Comparison of ENCODE assay signal across 17 cellular contexts in the genomic region with DNA sequence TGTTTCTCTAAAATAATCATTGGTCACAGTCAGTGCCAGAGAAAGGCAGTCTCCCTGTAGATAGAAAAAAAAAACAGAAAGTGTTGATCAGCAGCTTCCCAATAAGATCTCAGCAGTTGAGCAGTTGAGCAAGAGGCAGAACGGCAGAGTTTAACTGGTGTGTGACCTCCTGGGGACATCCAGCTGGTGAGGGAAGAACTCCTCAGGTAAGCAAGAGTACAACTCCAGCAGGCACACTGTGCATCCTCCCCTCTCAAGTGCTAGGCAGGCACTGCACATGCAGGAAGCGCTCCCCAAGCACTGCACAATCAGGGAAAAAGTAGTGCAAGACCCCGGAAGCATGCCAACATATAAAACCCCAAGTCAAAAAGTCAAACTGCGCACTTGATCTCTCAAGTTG.
"Had no signal": no experiment of that assay in that cellular context is flagged by ENCODE, and none has a peak within 500 bp of the region (broad histone marks: within the 10 kb centered on the region; RNA-seq: fewer than 3 reads in every experiment).

No MANE protein-coding gene starts in this region.

- H3K36me3 ChIP-seq: right lobe of liver, stomach had no signal

- H3K4me1 Mint-ChIP-seq: activated CD4-positive, alpha-beta memory T cell treated with anti-CD3 and anti-CD28 coated beads, Interleukin-2, amount 10 ng/mL, durations not matched to agents 7 days and 5 days; activated CD8-positive, alpha-beta memory T cell treated with anti-CD3 and anti-CD28 coated beads, Interleukin-2, amount 10 ng/mL, durations not matched to agents 7 days and 5 days; brain; stimulated activated effector memory CD8-positive, alpha-beta T cell treated with anti-CD3 and anti-CD28 coated beads, Interleukin-12 subunit alpha, Interleukin-12 subunit beta, amount 100 ng/mL, for 72 hours; T-cell had no signal

- H3K27me3 Mint-ChIP-seq: activated CD4-positive, alpha-beta memory T cell treated with anti-CD3 and anti-CD28 coated beads, Interleukin-2, amount 10 ng/mL, durations not matched to agents 7 days and 5 days; activated CD8-positive, alpha-beta memory T cell treated with anti-CD3 and anti-CD28 coated beads, Interleukin-2, amount 10 ng/mL, durations not matched to agents 7 days and 5 days; brain; progenitor cell of endocrine pancreas; T-cell had no signal

- H3K27ac Mint-ChIP-seq: activated CD4-positive, alpha-beta memory T cell treated with anti-CD3 and anti-CD28 coated beads, Interleukin-2, amount 10 ng/mL, durations not matched to agents 7 days and 5 days; activated CD8-positive, alpha-beta memory T cell treated with anti-CD3 and anti-CD28 coated beads, Interleukin-2, amount 10 ng/mL, durations not matched to agents 7 days and 5 days; activated naive CD4-positive, alpha-beta T cell treated with anti-CD3 and anti-CD28 coated beads for 36 hours; brain; progenitor cell of endocrine pancreas; stimulated activated effector memory CD8-positive, alpha-beta T cell treated with anti-CD3 and anti-CD28 coated beads, Interleukin-12 subunit alpha, Interleukin-12 subunit beta, amount 100 ng/mL, for 72 hours; T-cell had no signal

- H3K27me3 ChIP-seq: right lobe of liver, stomach had no signal

- H3K9me3 Mint-ChIP-seq: activated CD4-positive, alpha-beta memory T cell treated with anti-CD3 and anti-CD28 coated beads, Interleukin-2, amount 10 ng/mL, durations not matched to agents 7 days and 5 days; activated naive CD4-positive, alpha-beta T cell treated with anti-CD3 and anti-CD28 coated beads for 36 hours; brain; neural crest cell had no signal

- H3K4me2 ChIP-seq: smooth muscle cell had no signal

- H3K4me1 ChIP-seq: right lobe of liver, stomach had no signal

- H3K4me3 ChIP-seq: right lobe of liver, smooth muscle cell, stomach had no signal

- DNase-seq: activated CD4-positive, alpha-beta memory T cell treated with anti-CD3 and anti-CD28 coated beads, Interleukin-2, amount 10 ng/mL, durations not matched to agents 7 days and 5 days; activated CD4-positive, alpha-beta T cell treated with anti-CD3 and anti-CD28 coated beads for 48 hours; activated CD4-positive, CD25-positive, alpha-beta regulatory T cell; activated CD8-positive, alpha-beta memory T cell treated with anti-CD3 and anti-CD28 coated beads, Interleukin-2, amount 10 ng/mL, durations not matched to agents 7 days and 5 days; activated naive CD4-positive, alpha-beta T cell treated with anti-CD3 and anti-CD28 coated beads for 36 hours; caudate nucleus; left cardiac atrium; midbrain; right lobe of liver; stimulated activated CD4-positive, alpha-beta T cell treated with anti-CD3 and anti-CD28 coated beads, Interleukin-4, amount 100 ng/mL, for 1 hour; stomach; T-cell had no signal

- H3K27ac ChIP-seq: right lobe of liver, stomach had no signal

- H3K36me3 Mint-ChIP-seq: activated CD8-positive, alpha-beta memory T cell treated with anti-CD3 and anti-CD28 coated beads, Interleukin-2, amount 10 ng/mL, durations not matched to agents 7 days and 5 days; brain; stimulated activated effector memory CD8-positive, alpha-beta T cell treated with anti-CD3 and anti-CD28 coated beads, Interleukin-12 subunit alpha, Interleukin-12 subunit beta, amount 100 ng/mL, for 72 hours; T-cell had no signal

- H3K9me3 ChIP-seq: right lobe of liver, stomach had no signal

- ATAC-seq: activated CD8-positive, alpha-beta memory T cell treated with anti-CD3 and anti-CD28 coated beads, Interleukin-2, amount 10 ng/mL, durations not matched to agents 7 days and 5 days; left cardiac atrium; right lobe of liver; stimulated activated effector memory CD8-positive, alpha-beta T cell treated with anti-CD3 and anti-CD28 coated beads, Interleukin-12 subunit alpha, Interleukin-12 subunit beta, amount 100 ng/mL, for 72 hours; T-cell had no signal

- H3K4me3 Mint-ChIP-seq: activated CD4-positive, alpha-beta memory T cell treated with anti-CD3 and anti-CD28 coated beads, Interleukin-2, amount 10 ng/mL, durations not matched to agents 7 days and 5 days; activated CD8-positive, alpha-beta memory T cell treated with anti-CD3 and anti-CD28 coated beads, Interleukin-2, amount 10 ng/mL, durations not matched to agents 7 days and 5 days; activated naive CD4-positive, alpha-beta T cell treated with anti-CD3 and anti-CD28 coated beads for 36 hours; brain; neural crest cell; stimulated activated effector memory CD8-positive, alpha-beta T cell treated with anti-CD3 and anti-CD28 coated beads, Interleukin-12 subunit alpha, Interleukin-12 subunit beta, amount 100 ng/mL, for 72 hours; T-cell had no signal
